ENCODE assay signal across 24 cellular contexts in the genomic region with DNA sequence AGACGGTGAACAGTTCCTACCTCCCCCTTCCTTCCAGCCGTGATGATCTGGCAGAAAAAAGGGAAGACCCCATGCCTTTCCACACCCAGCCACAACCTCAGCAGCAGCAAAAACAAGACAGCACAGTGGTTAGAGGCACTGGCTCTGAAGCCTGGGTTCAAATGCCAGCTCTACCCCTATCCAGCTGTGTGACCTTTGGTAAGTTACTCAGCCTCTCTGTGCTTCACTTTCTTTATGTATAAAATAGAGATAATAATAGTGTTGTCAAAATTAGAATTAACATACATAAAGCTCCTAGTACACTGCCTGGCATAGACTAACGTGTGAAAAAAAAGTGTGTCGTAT. TPM values are rescaled to one million over a fixed set of nuclear protein-coding genes. Genes with fewer than 3 reads are reported as not detected.
"Had no signal": no experiment of that assay in that cellular context is flagged by ENCODE, and none has a peak within 500 bp of the region (broad histone marks: within the 10 kb centered on the region; RNA-seq: fewer than 3 reads in every experiment).

No MANE protein-coding gene starts in this region.

- DNase-seq: IMR-90, Kasumi-1, MM.1S, NCI-H1092 treated with DMSO at 0.1 percent for 48 hours, NCI-H1436, NCI-H187, NCI-H2029, NCI-H2081 treated with DMSO at 0.1 percent for 48 hours, NCI-H2171, NCI-H226, NCI-H510A, NCI-H524 treated with DMSO at 0.1 percent for 48 hours, NCI-H774, PC-3, SHP77, SK-N-SH, SW 1271, T-cell had no signal

- H3K9me3 ChIP-seq: SK-N-SH had no signal

- H3K27ac ChIP-seq: KMS-11, RWPE1 had no signal

- ATAC-seq: Panc1, PC-3, T-cell had no signal

- H3K9me2 ChIP-seq: SK-N-SH had no signal

- H3K9ac ChIP-seq: KMS-11, SK-N-SH had no signal

- H3K4me2 ChIP-seq: KMS-11, SK-N-SH had no signal

RNA-seq across cellular contexts. Expression of gene NRXN2, which starts 4.2 kb away (rescaled TPM):
- total RNA-seq: HT-29, M059J, PC-3 had no signal

RNA-seq across cellular contexts. Expression of gene RASGRP2, which starts 25.2 kb away (rescaled TPM):
- total RNA-seq: HT-29, IMR-90, PC-3, SK-MEL-5 had no signal
